ENCODE assay signal across 24 cellular contexts in the genomic region with DNA sequence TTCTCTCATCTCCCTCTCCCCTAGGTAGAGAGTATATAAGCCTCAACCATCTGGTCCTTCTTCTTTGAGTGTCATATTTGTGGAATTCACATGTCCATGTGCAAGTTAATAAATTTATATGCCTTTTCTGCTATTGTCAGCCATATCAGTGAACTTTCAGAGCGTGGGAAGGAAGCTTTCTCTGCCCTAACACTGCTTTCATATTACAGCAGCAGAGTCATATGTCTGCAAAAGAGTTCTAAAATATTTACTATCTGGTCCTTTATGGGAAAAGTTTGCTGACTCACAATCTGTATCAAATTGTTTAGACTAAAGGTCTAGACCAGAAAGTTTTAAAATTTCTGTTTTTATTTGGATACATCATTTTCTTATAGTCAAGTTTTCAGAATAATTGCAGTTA.
DNase-seq lines count a peak whose midpoint lies in the region; ATAC-seq and TF ChIP-seq lines count a peak whose summit lies in the region.
"Had no signal": no experiment of that assay in that cellular context is flagged by ENCODE, and none has a peak within 500 bp of the region (broad histone marks: within the 10 kb centered on the region; RNA-seq: fewer than 3 reads in every experiment).

No MANE protein-coding gene starts in this region.

- CTCF ChIA-PET in SK-N-SH (lab: Yijun Ruan, JAX): no interaction called here

- no peaks in the 10 kb centered on the region for H3K27me3 ChIP-seq in SK-N-SH (ENCODE audit: insufficient read depth)
- H3K27me3 ChIP-seq: SJCRH30 had no signal

- no peak for TF ChIP-seq EP300 in SK-N-SH (IDR thresholded peaks at IDR 0.05; ENCODE audit: borderline replicate concordance in 1 of 2, low read depth in 1 of 2, low read length in 1 of 2)

- peaks cover 6% of the 10 kb centered on the region for H3K4me1 Mint-ChIP-seq in mesothelial cell of epicardium
- H3K4me1 Mint-ChIP-seq: B cell had no signal

- no peaks in the 10 kb centered on the region for H3F3A ChIP-seq in SK-N-SH (replicated peaks; ENCODE audit: insufficient read depth)

- H3K36me3 Mint-ChIP-seq in mesothelial cell of epicardium: no peaks in the 10 kb centered on the region
- H3K36me3 Mint-ChIP-seq: CD8-positive, alpha-beta T cell had no signal

- no peak overlapping the region for H3K4me3 Mint-ChIP-seq in mesothelial cell of epicardium
- H3K4me3 Mint-ChIP-seq: B cell; CD8-positive, alpha-beta T cell had no signal

- TF ChIP-seq RAD21 in SK-N-SH (IDR thresholded peaks at IDR 0.05; ENCODE audit: low read length): no peak

- no peaks in the 10 kb centered on the region for H3K79me2 ChIP-seq in SK-N-SH (ENCODE audit: insufficient read depth)

- H3K4me3 ChIP-seq in SK-N-SH (ENCODE audit: low read depth in 2 of 2, low read length in 1 of 2): no peak overlapping the region
- H3K4me3 ChIP-seq in fibroblast of mammary gland (ENCODE audit: control insufficient read depth, low read depth, low read length): no peak overlapping the region
- H3K4me3 ChIP-seq: SJCRH30 had no signal

- TF ChIP-seq CTCF in SK-N-SH (IDR thresholded peaks at IDR 0.05) (no peak), fibroblast of mammary gland (conservative IDR thresholded peaks at IDR 0.05; ENCODE audit: control insufficient read depth, insufficient read depth, low read depth, low read length) (no peak), mesothelial cell of epicardium (IDR thresholded peaks at IDR 0.05; ENCODE audit: unreplicated experiment) (no peak)

- no peaks in the 10 kb centered on the region for H3K9me3 Mint-ChIP-seq in mesothelial cell of epicardium

- H3K9me2 ChIP-seq in SK-N-SH: no peaks in the 10 kb centered on the region

- H3K27me3 Mint-ChIP-seq in mesothelial cell of epicardium (ENCODE audit: low read depth): no peaks in the 10 kb centered on the region
- H3K27me3 Mint-ChIP-seq: B cell had no signal

- no peaks in the 10 kb centered on the region for H3K4me1 ChIP-seq in SK-N-SH (ENCODE audit: control insufficient read depth in 1 of 2, insufficient read depth in 2 of 2, low read depth in 1 of 2, low read length in 1 of 2)
- H3K4me1 ChIP-seq: Caco-2, SJCRH30 had no signal

- H3K27ac ChIP-seq in SK-N-SH (ENCODE audit: low read depth in 2 of 2, low read length in 1 of 2): no peak overlapping the region
- H3K27ac ChIP-seq: 22Rv1, C4-2B, HL-60, SJCRH30 had no signal

- H3K4me2 ChIP-seq in SK-N-SH: no peak overlapping the region

- WGBS in SK-N-SH (ENCODE audit: low lambda C conversion rate): 15% methylated on average over 1 of the region's 1 CpG

- POLR2A ChIA-PET in SK-N-SH (lab: Yijun Ruan, JAX): no interaction called here

- H3K27ac Mint-ChIP-seq in mesothelial cell of epicardium: peak overlapping the region; percentile 30
- H3K27ac Mint-ChIP-seq: B cell; CD8-positive, alpha-beta T cell had no signal

- H2AFZ ChIP-seq in SK-N-SH (ENCODE audit: low read depth): peak overlapping the region; percentile 39

- ATAC-seq in SK-N-SH treated with all-trans-retinoic acid at 6 μM for 48 hours (no peak), GM21786 (IDR thresholded peaks at IDR 0.05; ENCODE audit: unreplicated experiment) (no peak)
- ATAC-seq: CD8-positive, alpha-beta T cell; PC-3 had no signal

- H3K9ac ChIP-seq in SK-N-SH: no peak overlapping the region

- no peaks in the 10 kb centered on the region for H4K20me1 ChIP-seq in SK-N-SH (ENCODE audit: insufficient read depth)

- DNase-seq in SK-N-SH: no peak
- DNase-seq in fibroblast of mammary gland (ENCODE audit: low read depth): peak; percentile 23
- DNase-seq in mesothelial cell of epicardium (ENCODE audit: low spot score in 2 of 2, unreplicated experiment in 2 of 2): no peak
- no peak for DNase-seq in NCI-H748 (lab: John Stamatoyannopoulos, UW; ENCODE audit: unreplicated experiment)
- no peak for DNase-seq in mesenteric fat pad (ENCODE audit: low spot score)
- DNase-seq: Caco-2; CD8-positive, alpha-beta T cell; EL; GF-D8; NCI-H1092; NCI-H1417 treated with DMSO at 0.1 percent for 48 hours; NCI-H1694 treated with DMSO at 0.1 percent for 48 hours; NCI-H2081; NCI-H345; NCI-H510A treated with DMSO at 0.1 percent for 48 hours; NCI-H748 treated with DMSO at 0.1 percent for 48 hours; PC-3; SJCRH30 had no signal

- H3K9me3 ChIP-seq in SK-N-SH: no peaks in the 10 kb centered on the region
- H3K9me3 ChIP-seq: Caco-2, SJCRH30 had no signal

- no peaks in the 10 kb centered on the region for H3K36me3 ChIP-seq in SK-N-SH (replicated peaks in 1 of 2; ENCODE audit: control insufficient read depth in 1 of 2, insufficient read depth in 2 of 2, low read length in 1 of 2)
- H3K36me3 ChIP-seq: SJCRH30 had no signal

TF ChIP-seq in SK-N-SH, 30 proteins besides CTCF, POLR2A, EP300 and RAD21 (continues in another document):
- TF ChIP-seq FOSL2 (IDR thresholded peaks at IDR 0.05; ENCODE audit: borderline replicate concordance, low read depth): no peak
- TF ChIP-seq, protein P1, sequence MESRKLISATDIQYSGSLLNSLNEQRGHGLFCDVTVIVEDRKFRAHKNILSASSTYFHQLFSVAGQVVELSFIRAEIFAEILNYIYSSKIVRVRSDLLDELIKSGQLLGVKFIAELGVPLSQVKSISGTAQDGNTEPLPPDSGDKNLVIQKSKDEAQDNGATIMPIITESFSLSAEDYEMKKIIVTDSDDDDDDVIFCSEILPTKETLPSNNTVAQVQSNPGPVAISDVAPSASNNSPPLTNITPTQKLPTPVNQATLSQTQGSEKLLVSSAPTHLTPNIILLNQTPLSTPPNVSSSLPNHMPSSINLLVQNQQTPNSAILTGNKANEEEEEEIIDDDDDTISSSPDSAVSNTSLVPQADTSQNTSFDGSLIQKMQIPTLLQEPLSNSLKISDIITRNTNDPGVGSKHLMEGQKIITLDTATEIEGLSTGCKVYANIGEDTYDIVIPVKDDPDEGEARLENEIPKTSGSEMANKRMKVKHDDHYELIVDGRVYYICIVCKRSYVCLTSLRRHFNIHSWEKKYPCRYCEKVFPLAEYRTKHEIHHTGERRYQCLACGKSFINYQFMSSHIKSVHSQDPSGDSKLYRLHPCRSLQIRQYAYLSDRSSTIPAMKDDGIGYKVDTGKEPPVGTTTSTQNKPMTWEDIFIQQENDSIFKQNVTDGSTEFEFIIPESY (IDR thresholded peaks at IDR 0.05; ENCODE audit: borderline replicate concordance, low read depth): no peak
- no peak for TF ChIP-seq EZH2phosphoT487 (IDR thresholded peaks at IDR 0.05; ENCODE audit: borderline replicate concordance, low read depth)
- TF ChIP-seq FOXJ3 (CRISPR knock-in tag; IDR thresholded peaks at IDR 0.05): no peak
- no peak for TF ChIP-seq NFIC (IDR thresholded peaks at IDR 0.05; ENCODE audit: borderline replicate concordance)
- TF ChIP-seq, protein P2, sequence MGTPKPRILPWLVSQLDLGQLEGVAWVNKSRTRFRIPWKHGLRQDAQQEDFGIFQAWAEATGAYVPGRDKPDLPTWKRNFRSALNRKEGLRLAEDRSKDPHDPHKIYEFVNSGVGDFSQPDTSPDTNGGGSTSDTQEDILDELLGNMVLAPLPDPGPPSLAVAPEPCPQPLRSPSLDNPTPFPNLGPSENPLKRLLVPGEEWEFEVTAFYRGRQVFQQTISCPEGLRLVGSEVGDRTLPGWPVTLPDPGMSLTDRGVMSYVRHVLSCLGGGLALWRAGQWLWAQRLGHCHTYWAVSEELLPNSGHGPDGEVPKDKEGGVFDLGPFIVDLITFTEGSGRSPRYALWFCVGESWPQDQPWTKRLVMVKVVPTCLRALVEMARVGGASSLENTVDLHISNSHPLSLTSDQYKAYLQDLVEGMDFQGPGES (IDR thresholded peaks at IDR 0.05; ENCODE audit: low read depth, low read length): no peak
- TF ChIP-seq MEF2A (IDR thresholded peaks at IDR 0.05; ENCODE audit: borderline replicate concordance, low read depth): no peak

TF ChIP-seq in SK-N-SH treated with all-trans-retinoic acid at 6 μM for 48 hours, 23 proteins besides CTCF, POLR2A, EP300 and RAD21:
- TF ChIP-seq ZFP30 (CRISPR knock-in tag; IDR thresholded peaks at IDR 0.05) (no peak), RARB (CRISPR knock-in tag; IDR thresholded peaks at IDR 0.05) (no peak), ZNF565 (CRISPR knock-in tag; conservative IDR thresholded peaks at IDR 0.05; ENCODE audit: low read depth) (no peak), ESRRG (CRISPR knock-in tag; IDR thresholded peaks at IDR 0.05) (no peak), ZNF8 (CRISPR knock-in tag; IDR thresholded peaks at IDR 0.05) (no peak), GLIS3 (CRISPR knock-in tag; IDR thresholded peaks at IDR 0.05) (no peak), ZC3H10 (CRISPR knock-in tag; IDR thresholded peaks at IDR 0.05) (no peak), SNAI2 (CRISPR knock-in tag; IDR thresholded peaks at IDR 0.05) (no peak), PPARA (CRISPR knock-in tag; IDR thresholded peaks at IDR 0.05; ENCODE audit: borderline replicate concordance) (no peak), TCF4 (CRISPR knock-in tag; IDR thresholded peaks at IDR 0.05; ENCODE audit: borderline replicate concordance) (no peak), TOX (CRISPR knock-in tag; IDR thresholded peaks at IDR 0.05; ENCODE audit: borderline replicate concordance) (no peak)
- TF ChIP-seq, protein P3, sequence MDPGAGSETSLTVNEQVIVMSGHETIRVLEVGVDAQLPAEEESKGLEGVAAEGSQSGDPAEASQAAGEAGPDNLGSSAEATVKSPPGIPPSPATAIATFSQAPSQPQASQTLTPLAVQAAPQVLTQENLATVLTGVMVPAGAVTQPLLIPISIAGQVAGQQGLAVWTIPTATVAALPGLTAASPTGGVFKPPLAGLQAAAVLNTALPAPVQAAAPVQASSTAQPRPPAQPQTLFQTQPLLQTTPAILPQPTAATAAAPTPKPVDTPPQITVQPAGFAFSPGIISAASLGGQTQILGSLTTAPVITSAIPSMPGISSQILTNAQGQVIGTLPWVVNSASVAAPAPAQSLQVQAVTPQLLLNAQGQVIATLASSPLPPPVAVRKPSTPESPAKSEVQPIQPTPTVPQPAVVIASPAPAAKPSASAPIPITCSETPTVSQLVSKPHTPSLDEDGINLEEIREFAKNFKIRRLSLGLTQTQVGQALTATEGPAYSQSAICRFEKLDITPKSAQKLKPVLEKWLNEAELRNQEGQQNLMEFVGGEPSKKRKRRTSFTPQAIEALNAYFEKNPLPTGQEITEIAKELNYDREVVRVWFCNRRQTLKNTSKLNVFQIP (CRISPR knock-in tag; IDR thresholded peaks at IDR 0.05; ENCODE audit: borderline replicate concordance, low read depth): no peak
